Comparison of ENCODE assay signal across 19 cellular contexts in the genomic region with DNA sequence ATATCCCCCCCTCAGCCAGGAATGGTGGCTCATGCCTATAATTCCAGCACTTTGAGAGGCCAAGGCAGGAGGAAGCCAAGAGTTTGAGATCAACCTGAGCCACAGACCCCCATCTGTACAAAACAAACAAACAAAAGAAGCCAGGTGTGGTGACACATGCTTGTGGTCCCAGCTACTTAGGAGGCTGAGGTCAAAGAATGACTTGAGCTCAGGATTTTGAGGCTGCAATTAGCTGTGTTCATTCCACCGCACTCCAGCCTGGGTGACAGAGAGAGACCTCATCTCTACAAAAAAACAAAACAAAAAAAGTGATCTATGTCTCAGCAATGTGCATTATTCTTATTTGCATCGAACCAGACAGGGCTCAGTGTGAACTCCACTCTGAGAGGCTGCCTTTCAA.
DNase-seq lines count a peak whose midpoint lies in the region; ATAC-seq and TF ChIP-seq lines count a peak whose summit lies in the region.
"Had no signal": no experiment of that assay in that cellular context is flagged by ENCODE, and none has a peak within 500 bp of the region (broad histone marks: within the 10 kb centered on the region; RNA-seq: fewer than 3 reads in every experiment).

No MANE protein-coding gene starts in this region.

- peaks cover 9% of the 10 kb centered on the region; the same call in 1 of the 2 replicates for H3K4me1 Mint-ChIP-seq in HFFc6 (ENCODE audit: low read depth)
- H3K4me1 Mint-ChIP-seq: IgD-negative memory B cell had no signal

- H3K36me3 Mint-ChIP-seq in HFFc6 (ENCODE audit: low read depth), result no peaks in the 10 kb centered on the region
- H3K36me3 Mint-ChIP-seq: IgD-negative memory B cell had no signal

- peak; percentile 52 for DNase-seq in A172 (ENCODE audit: low spot score)
- peak; percentile 9 for DNase-seq in HFFc6
- DNase-seq in SW480 (ENCODE audit: low spot score), result peak; percentile 7
- DNase-seq in islet precursor cell, result peak; percentile 68
- no peak for DNase-seq in NCI-H2171 (lab: John Stamatoyannopoulos, UW)
- no peak for DNase-seq in HPDE6-E6E7 (ENCODE audit: extremely low spot score)
- no peak for DNase-seq in NCI-H345 (lab: John Stamatoyannopoulos, UW)
- DNase-seq: 8988T, C1 segment of cervical spinal cord, COR-L47, DMS53, NCI-H146, NCI-H2081 treated with DMSO at 0.1 percent for 48 hours, NCI-H2227 treated with DMSO at 0.1 percent for 48 hours, NCI-H526 treated with DMSO at 0.1 percent for 48 hours, PC-3 had no signal

- no peak for TF ChIP-seq CTCF in HFFc6 (IDR thresholded peaks at IDR 0.05)

- H3K27me3 Mint-ChIP-seq in HFFc6 (ENCODE audit: insufficient read depth), result peaks cover 3% of the 10 kb centered on the region
- H3K27me3 Mint-ChIP-seq: IgD-negative memory B cell had no signal

- no peak overlapping the region for H3K4me3 Mint-ChIP-seq in HFFc6
- H3K4me3 Mint-ChIP-seq: IgD-negative memory B cell had no signal

- no peak overlapping the region for H3K27ac Mint-ChIP-seq in HFFc6
- H3K27ac Mint-ChIP-seq: IgD-negative memory B cell had no signal

- no peaks in the 10 kb centered on the region for H3K9me3 Mint-ChIP-seq in HFFc6

- ATAC-seq in GM21528 (IDR thresholded peaks at IDR 0.05; ENCODE audit: low FRiP score, unreplicated experiment), result no peak
- ATAC-seq: PC-3, SK-N-SH treated with all-trans-retinoic acid at 6 μM for 48 hours had no signal

Comparison
In these comparisons a context has a peak if more than half of its experiments do, and no peak if none do; other contexts are left out.
1. DNase-seq: peak in A172 (single experiment), HFFc6 (single experiment), SW480 (single experiment) and islet precursor cell (single experiment); none in NCI-H2171 (single experiment), HPDE6-E6E7 (single experiment) and NCI-H345 (single experiment).